Comparison of ENCODE assay signal across 8 cellular contexts in genomic region chr7:126803060-126803665, GRCh38.
DNase-seq lines count a peak whose midpoint lies in the region; ATAC-seq lines count a peak whose summit lies in the region.

No MANE protein-coding gene starts in this region.

- ATAC-seq in GM21576 (IDR thresholded peaks at IDR 0.05; ENCODE audit: unreplicated experiment), result peak; percentile 94

- peak; percentile 6 for DNase-seq in activated gamma-delta T cell treated with Interleukin-2 at 50 U/mL for 16 hours
- no peak for DNase-seq in activated gamma-delta T cell (lab: John Stamatoyannopoulos, UW)
- peak; percentile 27 for DNase-seq in HPDE6-E6E7 (ENCODE audit: extremely low spot score)
- peak; percentile 30 for DNase-seq in NCI-H82 treated with DMSO at 0.1 percent for 48 hours (lab: John Stamatoyannopoulos, UW; ENCODE audit: unreplicated experiment)
- DNase-seq in amniotic stem cell (lab: John Stamatoyannopoulos, UW), result peak; percentile 6
- DNase-seq in iPS-NIHi11 (ENCODE audit: low spot score), result peak; percentile 67
- DNase-seq in stimulated activated CD4-positive, alpha-beta T cell treated with anti-CD3 and anti-CD28 coated beads, Interleukin-4, amount 100 ng/mL, for 48 hours (ENCODE audit: low read depth in 2 of 2), result peak; percentile 14 to 16
